In genomic region chr6:20069130-20069529, GRCh38 we compare ENCODE assay signal across 1 cellular context.
TF ChIP-seq lines count a peak whose summit lies in the region.

No MANE protein-coding gene starts in this region.

TF ChIP-seq in K562, 482 proteins besides CTCF, POLR2A, EP300 and RAD21 (continued from another document and continues in another):
- TF ChIP-seq ZBTB40 (IDR thresholded peaks at IDR 0.05) = peak; percentile 76
- TF ChIP-seq ZBTB40 (CRISPR knock-in tag; IDR thresholded peaks at IDR 0.05) = no peak
- TF ChIP-seq RBFOX2 (IDR thresholded peaks at IDR 0.05; ENCODE audit: low read depth, low read length) = no peak
- TF ChIP-seq HDAC8 (tag; IDR thresholded peaks at IDR 0.05) = no peak
- TF ChIP-seq MCM5 (IDR thresholded peaks at IDR 0.05; ENCODE audit: low read depth) = no peak
- TF ChIP-seq PTTG1 (tag; IDR thresholded peaks at IDR 0.05; ENCODE audit: low read depth) = no peak
- peak; percentile 83 for TF ChIP-seq GABPA (tag; conservative IDR thresholded peaks at IDR 0.05; ENCODE audit: low read depth)
- no peak for TF ChIP-seq RBM15 (IDR thresholded peaks at IDR 0.05; ENCODE audit: insufficient read depth, low read length)
- no peak for TF ChIP-seq ETS2 (tag; IDR thresholded peaks at IDR 0.05; ENCODE audit: borderline replicate concordance, poor library complexity, severe bottlenecking)
- no peak for TF ChIP-seq ZNF212 (CRISPR knock-in tag; IDR thresholded peaks at IDR 0.05)
- no peak for TF ChIP-seq SP2 (IDR thresholded peaks at IDR 0.05; ENCODE audit: extremely low read depth, low read depth, low read length, poor library complexity, severe bottlenecking)
- TF ChIP-seq HNRNPH1 (optimal IDR thresholded peaks at IDR 0.05; ENCODE audit: low read depth, low read length) = no peak
- no peak for TF ChIP-seq MCM3 (IDR thresholded peaks at IDR 0.05)
- TF ChIP-seq ATF3 (IDR thresholded peaks at IDR 0.05) = no peak
- TF ChIP-seq ATF3 (CRISPR knock-in tag; conservative IDR thresholded peaks at IDR 0.05) = no peak
- no peak for TF ChIP-seq AFF4 (CRISPR knock-in tag; IDR thresholded peaks at IDR 0.05)
- TF ChIP-seq ZNF174 (CRISPR knock-in tag; IDR thresholded peaks at IDR 0.05) = no peak
- no peak for TF ChIP-seq NFE2L1 (tag; IDR thresholded peaks at IDR 0.05; ENCODE audit: borderline replicate concordance, low read depth)
- TF ChIP-seq TCFL5 (CRISPR knock-in tag; conservative IDR thresholded peaks at IDR 0.05) = no peak
- no peak for TF ChIP-seq ZBTB26 (CRISPR knock-in tag; IDR thresholded peaks at IDR 0.05)
- TF ChIP-seq ZNF77 (CRISPR knock-in tag; IDR thresholded peaks at IDR 0.05) = no peak
- no peak for TF ChIP-seq POU5F1 (IDR thresholded peaks at IDR 0.05; ENCODE audit: borderline replicate concordance, low read depth, low read length, partially characterized antibody)
- peak; percentile 95 for TF ChIP-seq NCOR1 (IDR thresholded peaks at IDR 0.05)
- TF ChIP-seq NFRKB (IDR thresholded peaks at IDR 0.05; ENCODE audit: low read depth) = no peak
- 0 out of 2 replicates have a peak, but pooled peaks have one; percentile 21 for TF ChIP-seq SMC3 (conservative IDR thresholded peaks at IDR 0.05; ENCODE audit: insufficient read depth, low read depth, low read length)
- no peak for TF ChIP-seq ZNF76 (CRISPR knock-in tag; IDR thresholded peaks at IDR 0.05; ENCODE audit: borderline replicate concordance)
- no peak for TF ChIP-seq ZNF551 (CRISPR knock-in tag; IDR thresholded peaks at IDR 0.05)
- no peak for TF ChIP-seq NBN (IDR thresholded peaks at IDR 0.05; ENCODE audit: low read depth)
- no peak for TF ChIP-seq ZNF121 (CRISPR knock-in tag; conservative IDR thresholded peaks at IDR 0.05)
- TF ChIP-seq ZNF384 (IDR thresholded peaks at IDR 0.05; ENCODE audit: low read depth, low read length) = no peak
- TF ChIP-seq ZBTB12 (CRISPR knock-in tag; IDR thresholded peaks at IDR 0.05) = no peak
- no peak for TF ChIP-seq ZNF57 (CRISPR knock-in tag; IDR thresholded peaks at IDR 0.05)
- TF ChIP-seq FOS (IDR thresholded peaks at IDR 0.05; ENCODE audit: extremely low read depth, insufficient read length) = no peak
- TF ChIP-seq GABPB1 (CRISPR knock-in tag; IDR thresholded peaks at IDR 0.05) = 0 out of 2 replicates have a peak, but pooled peaks have one; percentile 38
- TF ChIP-seq PHF21A (IDR thresholded peaks at IDR 0.05; ENCODE audit: borderline replicate concordance, low read depth) = no peak
- TF ChIP-seq CSDE1 (IDR thresholded peaks at IDR 0.05) = no peak
- TF ChIP-seq THRA (IDR thresholded peaks at IDR 0.05) = no peak
- no peak for TF ChIP-seq STAT6 (CRISPR knock-in tag; IDR thresholded peaks at IDR 0.05)
- TF ChIP-seq KAT2B (IDR thresholded peaks at IDR 0.05; ENCODE audit: low read depth, low read length) = no peak
- TF ChIP-seq MBD2 (IDR thresholded peaks at IDR 0.05; ENCODE audit: borderline replicate concordance, low read depth) = no peak
- TF ChIP-seq CCAR2 (IDR thresholded peaks at IDR 0.05; ENCODE audit: low read depth, low read length) = no peak
- no peak for TF ChIP-seq ZBTB43 (CRISPR knock-in tag; IDR thresholded peaks at IDR 0.05)
- TF ChIP-seq FOXA3 (CRISPR knock-in tag; conservative IDR thresholded peaks at IDR 0.05 in 1 of 2, IDR thresholded peaks at IDR 0.05 in 1 of 2) = no peak; a peak in 1 of 4 replicates
- TF ChIP-seq SMARCA4 (IDR thresholded peaks at IDR 0.05) = peak; percentile 90
- no peak for TF ChIP-seq HMGN3 (IDR thresholded peaks at IDR 0.05; ENCODE audit: borderline replicate concordance, extremely low read depth, insufficient read length, low read depth, low read length)
